ENCODE assay signal across 8 cellular contexts in genomic region chr19:57934820-57935665, GRCh38. TPM values are rescaled to one million over a fixed set of nuclear protein-coding genes. Genes with fewer than 3 reads are reported as not detected.
DNase-seq lines count a peak whose midpoint lies in the region; ATAC-seq and TF ChIP-seq lines count a peak whose summit lies in the region.

Gene ZNF418 (minus strand): TSS chr19:57935402. CDS start chr19:57933822, 1,580 bp downstream.

- peak; percentile 26 for DNase-seq in AG04449 (ENCODE audit: low read depth, low spot score)
- DNase-seq in SK-N-MC (ENCODE audit: low read depth, low spot score), result no peak
- peak; percentile 88 for DNase-seq in brain microvascular endothelial cell
- peak; percentile 94 for DNase-seq in iPS DF 19.7 (ENCODE audit: low read depth, low spot score)
- peak; percentile 45 for DNase-seq in pulmonary artery endothelial cell (ENCODE audit: low read depth, low spot score)
- no peak for DNase-seq in NOMO-1 (lab: John Stamatoyannopoulos, UW; ENCODE audit: unreplicated experiment in 2 of 2)

- TF ChIP-seq CTCF in AG04449 (IDR thresholded peaks at IDR 0.05; ENCODE audit: insufficient read depth, low read length, missing control alignments) (no peak), brain microvascular endothelial cell (IDR thresholded peaks at IDR 0.05; ENCODE audit: low read depth, low read length, missing control alignments) (no peak)

- POLR2A ChIA-PET in AG04449 (lab: Yijun Ruan, JAX), result interaction anchor here (0.6 kb wide), 1 partner anchor 68 kb away, joined by 3 read pairs; no protein-coding TSS in a partner anchor

- H3K27ac ChIP-seq in SK-N-MC (no peak within 1 kb of the TSS), brain microvascular endothelial cell (no peak within 1 kb of the TSS)

- H3K9me3 ChIP-seq in SK-N-MC (ENCODE audit: low read depth, low read length), result no peaks in the 10 kb centered on the region; the same call in 1 of the 2 replicates

- no peaks in the 10 kb centered on the region for H3K27me3 ChIP-seq in brain microvascular endothelial cell (replicated peaks)

- H3K4me3 ChIP-seq in AG04449 (ENCODE audit: low read depth, low read length) (peak within 1 kb of the TSS; percentile 79), SK-N-MC (peak within 1 kb of the TSS; percentile 76), brain microvascular endothelial cell (ENCODE audit: low read depth, low read length) (peak within 1 kb of the TSS; percentile 80)

- ATAC-seq in GM21529 (IDR thresholded peaks at IDR 0.05; ENCODE audit: unreplicated experiment) (peak; percentile 74), HG02970 (IDR thresholded peaks at IDR 0.05; ENCODE audit: low FRiP score, unreplicated experiment) (no peak)

- peaks cover 5% of the 10 kb centered on the region; the same call in 1 of the 2 replicates for H3K36me3 ChIP-seq in SK-N-MC (ENCODE audit: insufficient read depth, low read length)
- peaks cover 2% of the 10 kb centered on the region for H3K36me3 ChIP-seq in brain microvascular endothelial cell (replicated peaks)

- CTCF ChIA-PET in AG04449 (lab: Yijun Ruan, JAX), result interaction anchor here (1.1 kb wide), 1 partner anchor 19 kb away, joined by 4 read pairs; the partner anchor contains the start of gene ZNF417

- in situ Hi-C loops in brain microvascular endothelial cell (cut with HindIII; ENCODE audit: low pct_ligation_motif_present, low sequenced_read_pairs), result no loop called here

- no peak within 1 kb of the TSS for H3K9ac ChIP-seq in SK-N-MC (ENCODE audit: insufficient read length)

RNA-seq across cellular contexts. Expression of gene ZNF418, which starts in this region (rescaled TPM):
- 4.6 and 6.6 TPM in 2 replicates for total RNA-seq in pulmonary artery endothelial cell

Comparison
In these comparisons a context has a peak if more than half of its experiments do, and no peak if none do; other contexts are left out.
1. DNase-seq: peak in AG04449 (single experiment), brain microvascular endothelial cell (single experiment), iPS DF 19.7 (single experiment) and pulmonary artery endothelial cell (single experiment); none in SK-N-MC (single experiment) and NOMO-1 (0 of 2).
2. Peak in every context shown above with its lines, with median percentiles within 50 percentile points of each other: H3K4me3 ChIP-seq.